Comparison of ENCODE assay signal across 8 cellular contexts in genomic region chr1:166166400-166166699, GRCh38. TPM values are rescaled to one million over a fixed set of nuclear protein-coding genes. Genes with fewer than 3 reads are reported as not detected.
DNase-seq lines count a peak whose midpoint lies in the region; ATAC-seq and TF ChIP-seq lines count a peak whose summit lies in the region.

No MANE protein-coding gene starts in this region.

- H3K9me3 ChIP-seq in HCT116 (ENCODE audit: control insufficient read depth in 1 of 2, insufficient read depth in 1 of 2, low read depth in 1 of 2, low read length in 2 of 2) (no peaks in the 10 kb centered on the region), mucosa of descending colon (no peaks in the 10 kb centered on the region)

- H2AFZ ChIP-seq in HCT116 (ENCODE audit: low read depth, low read length, poor library complexity, severe bottlenecking): no peak overlapping the region

- H4K20me1 ChIP-seq in HCT116 (ENCODE audit: insufficient read depth): no peaks in the 10 kb centered on the region

- intact Hi-C loops in HCT116 (cut with micrococcal nuclease) (loop anchor here (5.0 kb wide), 1 partner anchor 534 kb away; the partner anchor contains the start of gene MGST3), mucosa of descending colon (cut with DNase I, micrococcal nuclease) (no loop called here)

- peak overlapping the region; percentile 70 for H3K4me3 ChIP-seq in GM06990 (replicated peaks; ENCODE audit: low read depth, low read length)
- peak overlapping the region in 1 of 2 experiments; percentile 13; a peak in 1 of 4 replicates for H3K4me3 ChIP-seq in HCT116 (replicated peaks in 1 of 2; ENCODE audit: low read depth in 1 of 2, low read length in 2 of 2)
- peak overlapping the region; percentile 30 for H3K4me3 ChIP-seq in mucosa of descending colon

- DNase-seq in GM06990 (ENCODE audit: extremely low read depth, insufficient read length) (no peak), HCT116 (ENCODE audit: low read depth, low spot score) (no peak), T-cell (no peak), mucosa of descending colon (no peak), T-helper 9 cell (no peak)

- TF ChIP-seq CTCF in GM06990 (IDR thresholded peaks at IDR 0.05; ENCODE audit: insufficient read depth, low read length, poor library complexity, severe bottlenecking) (no peak), HCT116 (IDR thresholded peaks at IDR 0.05 in 2 of 3, conservative IDR thresholded peaks at IDR 0.05 in 1 of 3; ENCODE audit: borderline replicate concordance in 1 of 3, insufficient read depth in 1 of 3, low read depth in 2 of 3, low read length in 2 of 3) (no peak), mucosa of descending colon (IDR thresholded peaks at IDR 0.05) (no peak)

- H3K27ac ChIP-seq in HCT116 (ENCODE audit: low read depth, low read length): peak overlapping the region; percentile 32; the same call in 1 of the 2 replicates

- H3K4me3 Mint-ChIP-seq in T-cell: no peak overlapping the region

- no peaks in the 10 kb centered on the region for H3K79me2 ChIP-seq in HCT116 (ENCODE audit: insufficient read depth, low read length)

- no peak overlapping the region for H3K9ac ChIP-seq in HCT116 (ENCODE audit: low read length)

- H3K4me1 Mint-ChIP-seq in T-cell: peaks cover 10 to 20% (median 20%) of the 10 kb centered on the region in 3 donors

- peaks cover 45 to 62% of the 10 kb centered on the region in 2 donors for H3K27me3 Mint-ChIP-seq in T-cell

- TF ChIP-seq RAD21 in HCT116 (IDR thresholded peaks at IDR 0.05; ENCODE audit: low read depth): no peak

- no peaks in the 10 kb centered on the region for H3K9me2 ChIP-seq in HCT116 (ENCODE audit: insufficient read depth)

- CTCF ChIA-PET in HCT116 (lab: Charles Lee) (no interaction called here), T-cell (lab: Charles Lee) (no interaction called here)

- H3K4me1 ChIP-seq in HCT116 (ENCODE audit: control insufficient read depth in 1 of 2, insufficient read depth in 2 of 2, low read length in 2 of 2) (peaks cover 0 to 26% of the 10 kb centered on the region in 2 experiments; a peak in 3 of 4 replicates), mucosa of descending colon (ENCODE audit: low read depth) (peaks cover 16% of the 10 kb centered on the region)

- POLR2A ChIA-PET in HCT116 (lab: Charles Lee) (no interaction called here), T-cell (lab: Charles Lee) (no interaction called here)

- H3K9me3 Mint-ChIP-seq in T-cell: peaks cover 0 to 5% (median 0%) of the 10 kb centered on the region in 3 donors

- H3K36me3 Mint-ChIP-seq in T-cell: no peaks in the 10 kb centered on the region

- H3K4me2 ChIP-seq in HCT116 (ENCODE audit: low read length): peak overlapping the region; percentile 82; the same call in 1 of the 2 replicates

- no TSS peak for BruUV-seq in HCT116 (replicated peaks; lab: Mats Ljungman, UMichigan)

- no peaks in the 10 kb centered on the region; the same call in 1 of the 2 replicates for H3K27me3 ChIP-seq in GM06990 (replicated peaks; ENCODE audit: control insufficient read depth, insufficient read depth, low read length)
- H3K27me3 ChIP-seq in HCT116 (ENCODE audit: insufficient read depth, low read length): 0 out of 2 replicates have a peak, but pooled peaks cover 3% of the 10 kb centered on the region

- RAD21 ChIA-PET in HCT116 (lab: Charles Lee; ENCODE audit: low non-redundant PET in 1 of 2, low total read pairs in 2 of 2, uncharacterized antibody in 2 of 2, unreplicated experiment in 2 of 2): no interaction called here

- no peaks in the 10 kb centered on the region for H3K36me3 ChIP-seq in GM06990 (ENCODE audit: control insufficient read depth, insufficient read depth, low read length)
- H3K36me3 ChIP-seq in HCT116 (ENCODE audit: control insufficient read depth in 1 of 2, insufficient read depth in 2 of 2, low read length in 2 of 2): no peaks in the 10 kb centered on the region
- no peaks in the 10 kb centered on the region for H3K36me3 ChIP-seq in mucosa of descending colon (ENCODE audit: low read depth)

- no peak overlapping the region for H3K27ac Mint-ChIP-seq in T-cell

- ATAC-seq in HCT116 (peak; percentile 9; the same call in 1 of the 2 replicates), T-cell (replicated peaks in 1 of 4) (peak in 3 of 4 experiments; percentile 6 to 16 (median 12)), mucosa of descending colon (no peak), GM21528 (IDR thresholded peaks at IDR 0.05; ENCODE audit: low FRiP score, unreplicated experiment) (no peak), GM19023 (IDR thresholded peaks at IDR 0.05; ENCODE audit: unreplicated experiment) (no peak), GM21576 (IDR thresholded peaks at IDR 0.05; ENCODE audit: unreplicated experiment) (no peak)

- TF ChIP-seq POLR2A in HCT116 (IDR thresholded peaks at IDR 0.05; ENCODE audit: borderline replicate concordance, extremely low read depth, insufficient read depth, insufficient read length): no peak

TF ChIP-seq in HCT116, 20 proteins besides CTCF, POLR2A, EP300 and RAD21:
- TF ChIP-seq ZBTB33 (IDR thresholded peaks at IDR 0.05; ENCODE audit: extremely low read depth, insufficient replicate concordance, low read length) (no peak), FOSL1 (IDR thresholded peaks at IDR 0.05; ENCODE audit: low read depth) (no peak), POLR2AphosphoS5 (IDR thresholded peaks at IDR 0.05; ENCODE audit: low read depth, low read length) (no peak), YY1 (IDR thresholded peaks at IDR 0.05; ENCODE audit: extremely low read depth, insufficient replicate concordance, low read depth, low read length) (no peak), MAX (IDR thresholded peaks at IDR 0.05) (no peak), SRF (IDR thresholded peaks at IDR 0.05; ENCODE audit: low read depth) (no peak), REST (IDR thresholded peaks at IDR 0.05; ENCODE audit: low read depth) (no peak), EZH2 (IDR thresholded peaks at IDR 0.05) (no peak), ELF1 (IDR thresholded peaks at IDR 0.05; ENCODE audit: borderline replicate concordance, low read depth) (no peak), JUND (IDR thresholded peaks at IDR 0.05) (no peak), CBX3 (IDR thresholded peaks at IDR 0.05; ENCODE audit: low read depth) (no peak), ATF3 (IDR thresholded peaks at IDR 0.05) (no peak), SIN3A (IDR thresholded peaks at IDR 0.05; ENCODE audit: low read depth) (no peak), TCF7L2 (IDR thresholded peaks at IDR 0.05; ENCODE audit: borderline replicate concordance, extremely low read depth, insufficient read depth, insufficient read length) (no peak), EZH2phosphoT487 (IDR thresholded peaks at IDR 0.05; ENCODE audit: borderline replicate concordance) (no peak), EGR1 (IDR thresholded peaks at IDR 0.05; ENCODE audit: low read depth) (no peak), SP1 (IDR thresholded peaks at IDR 0.05; ENCODE audit: low read depth) (no peak), ZFX (IDR thresholded peaks at IDR 0.05) (no peak)

RNA-seq across cellular contexts. Expression of gene FAM78B, which starts 0.5 kb away (rescaled TPM):
- 1.4 TPM for total RNA-seq in HCT116 (2021; ENCODE audit: unreplicated experiment)
- polyA plus RNA-seq in HCT116 (2012): 0.79 and 0.82 TPM in 2 replicates
- total RNA-seq in T-cell: under 1 TPM in 4 of 5 donors, not detected in 1; 0.09 to 0.56 (median 0.36) TPM
- 1 to 10 TPM; 1.3 to 3.7 (median 2.2) TPM for total RNA-seq in mucosa of descending colon

Comparison
In these comparisons a context has a peak if more than half of its experiments do, and no peak if none do; other contexts are left out.
1. ATAC-seq: peak in HCT116 (single experiment) and T-cell (3 of 4); none in mucosa of descending colon (single experiment), GM21528 (single experiment), GM19023 (single experiment) and GM21576 (single experiment).